In the genomic region with DNA sequence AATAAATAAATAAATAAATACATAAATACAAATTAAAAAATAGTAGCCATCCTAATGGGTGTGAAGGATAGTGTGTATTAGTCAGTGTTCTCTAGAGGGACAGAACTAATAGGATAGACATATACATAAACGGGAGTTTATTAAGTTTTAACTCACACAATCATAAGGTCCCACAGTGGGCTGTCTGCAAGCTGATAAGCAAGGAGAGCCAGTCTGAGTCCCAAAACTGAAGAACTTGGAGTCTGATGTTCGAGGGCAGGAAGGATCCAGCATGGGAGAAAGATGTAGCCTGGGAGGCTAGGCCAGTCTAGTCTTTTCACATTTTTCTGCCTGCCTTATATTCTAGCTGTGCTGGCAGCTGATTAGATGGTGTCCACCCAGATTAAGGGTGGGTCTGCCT, we compare ENCODE assay signal across 1 cellular context. TPM values are rescaled to one million over a fixed set of nuclear protein-coding genes. Genes with fewer than 3 reads are reported as not detected.
"Had no signal": no experiment of that assay in that cellular context is flagged by ENCODE, and none has a peak within 500 bp of the region (broad histone marks: within the 10 kb centered on the region; RNA-seq: fewer than 3 reads in every experiment).

No MANE protein-coding gene starts in this region.

RNA-seq across cellular contexts. Expression of gene NUP210, which starts 22.8 kb away (rescaled TPM):
- total RNA-seq: GM23248 had no signal
